ENCODE assay signal across 2 cellular contexts in genomic region chr4:102961813-102962212, GRCh38. TPM values are rescaled to one million over a fixed set of nuclear protein-coding genes. Genes with fewer than 3 reads are reported as not detected.
"Had no signal": no experiment of that assay in that cellular context is flagged by ENCODE, and none has a peak within 500 bp of the region (broad histone marks: within the 10 kb centered on the region; RNA-seq: fewer than 3 reads in every experiment).

No MANE protein-coding gene starts in this region.

RNA-seq across cellular contexts. Expression of gene SLC9B1, which starts 57.7 kb away (rescaled TPM):
- total RNA-seq: smooth muscle cell had no signal
- polyA plus RNA-seq: neural cell, smooth muscle cell had no signal
